Comparison of ENCODE assay signal across 1 cellular context in the genomic region with DNA sequence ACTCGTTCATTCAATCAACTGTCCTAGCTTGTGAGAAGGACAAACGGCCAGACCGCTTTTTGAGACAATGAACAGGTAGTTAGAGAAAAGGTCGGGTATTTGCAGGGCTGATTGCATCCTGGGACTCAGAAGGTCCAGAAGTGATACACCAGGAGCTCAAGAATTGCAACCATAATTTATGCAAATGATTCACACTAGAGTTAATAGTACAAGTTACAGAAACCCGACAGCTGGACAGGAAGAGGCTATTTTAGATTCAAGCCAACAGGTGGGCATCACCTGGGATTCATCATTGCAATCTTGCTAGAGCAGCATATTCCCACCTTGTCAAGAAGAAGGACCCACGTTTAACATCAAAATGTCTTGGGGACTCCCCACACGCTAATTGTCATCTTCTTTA.
A peak's percentile ranks its signal among the peaks of the same experiment; 100 is the strongest.
TF ChIP-seq lines count a peak whose summit lies in the region.

No MANE protein-coding gene starts in this region.

TF ChIP-seq in GM12878, 131 proteins besides CTCF, POLR2A, EP300 and RAD21 (continued from another document):
- TF ChIP-seq ZNF592 (IDR thresholded peaks at IDR 0.05) (no peak), CHD1 (IDR thresholded peaks at IDR 0.05; ENCODE audit: low read depth, low read length) (no peak), ATF3 (IDR thresholded peaks at IDR 0.05; ENCODE audit: borderline replicate concordance, extremely low read depth, low read depth, low read length) (no peak), SP1 (IDR thresholded peaks at IDR 0.05; ENCODE audit: low read depth, low read length) (no peak), KLF5 (IDR thresholded peaks at IDR 0.05; ENCODE audit: partially characterized antibody) (no peak), NFIC (IDR thresholded peaks at IDR 0.05; ENCODE audit: low read depth, low read length) (peak; percentile 22; the same call in 1 of the 2 replicates), CEBPB (IDR thresholded peaks at IDR 0.05; ENCODE audit: borderline replicate concordance in 1 of 2, low read depth in 2 of 2, low read length in 2 of 2) (no peak), RAD51 (IDR thresholded peaks at IDR 0.05) (no peak)
